8 cellular contexts compared by ENCODE assay signal in genomic region chr21:29002442-29003144, GRCh38. TPM values are rescaled to one million over a fixed set of nuclear protein-coding genes. Genes with fewer than 3 reads are reported as not detected.
A peak's percentile ranks its signal among the peaks of the same experiment; 100 is the strongest.
DNase-seq lines count a peak whose midpoint lies in the region; ATAC-seq and TF ChIP-seq lines count a peak whose summit lies in the region.

No MANE protein-coding gene starts in this region.

- H3K27ac ChIP-seq in VCaP (peak overlapping the region; percentile 92), mammary epithelial cell (ENCODE audit: insufficient read depth, low read depth, low read length) (peak overlapping the region; percentile 88), iPS-20b (ENCODE audit: low read length) (peak overlapping the region; percentile 72), skeletal muscle tissue (ENCODE audit: low read depth, low read length) (peak overlapping the region; percentile 96)

- no peaks in the 10 kb centered on the region for H4K20me1 ChIP-seq in mammary epithelial cell (ENCODE audit: insufficient read depth, low read length)

- in situ Hi-C loops in ACHN (cut with HindIII; ENCODE audit: low pct_ligation_motif_present, low pct_unique_long_range_greater_than_20kb, low sequenced_read_pairs) (no loop called here), mammary epithelial cell (cut with MboI; ENCODE audit: low sequenced_read_pairs in 2 of 2) (no loop called here)

- H3K27me3 ChIP-seq in mammary epithelial cell (ENCODE audit: insufficient read depth, low read length) (no peaks in the 10 kb centered on the region), iPS-20b (ENCODE audit: insufficient read depth, low read length) (no peaks in the 10 kb centered on the region), skeletal muscle tissue (ENCODE audit: control insufficient read depth in 3 of 3, insufficient read depth in 3 of 3, low read length in 3 of 3) (no peaks in the 10 kb centered on the region)

- DNase-seq in ACHN (peak; percentile 93), NCI-H2196 (lab: John Stamatoyannopoulos, UW; ENCODE audit: unreplicated experiment) (peak; percentile 96), mammary epithelial cell (peak; percentile 92)

- H3K4me3 ChIP-seq in mammary epithelial cell (replicated peaks in 1 of 3; ENCODE audit: insufficient read depth in 1 of 3, low read depth in 2 of 3, low read length in 3 of 3) (peak overlapping the region; percentile 52 to 78 (median 68)), iPS-20b (ENCODE audit: low read length) (peak overlapping the region; percentile 90), skeletal muscle tissue (ENCODE audit: low read length in 3 of 3) (peak overlapping the region; percentile 95 to 100 (median 99))

- dilution Hi-C loops in mammary epithelial cell (cut with HindIII; ENCODE audit: low sequenced_read_pairs), result no loop called here

- H3K9ac ChIP-seq in mammary epithelial cell (ENCODE audit: insufficient read depth, low read length) (peak overlapping the region; percentile 97), iPS-20b (ENCODE audit: low read depth, low read length) (peak overlapping the region; percentile 84), skeletal muscle tissue (ENCODE audit: low read depth in 1 of 3, low read length in 3 of 3) (peak overlapping the region; percentile 100)

- peak overlapping the region; percentile 97 for H2AFZ ChIP-seq in mammary epithelial cell (ENCODE audit: low read depth, low read length)

- H3K4me1 ChIP-seq in mammary epithelial cell (ENCODE audit: insufficient read depth, low read length) (peaks cover 10% of the 10 kb centered on the region), iPS-20b (ENCODE audit: insufficient read depth, low read length) (no peaks in the 10 kb centered on the region), skeletal muscle tissue (ENCODE audit: control insufficient read depth in 3 of 3, insufficient read depth in 3 of 3, low read length in 3 of 3) (no peaks in the 10 kb centered on the region)

- peak; percentile 92 for ATAC-seq in GM18870 (IDR thresholded peaks at IDR 0.05; ENCODE audit: unreplicated experiment)
- ATAC-seq in HG03108 (IDR thresholded peaks at IDR 0.05; ENCODE audit: unreplicated experiment), result peak; percentile 100

- H3K4me2 ChIP-seq in mammary epithelial cell (ENCODE audit: insufficient read depth, low read depth, low read length), result peak overlapping the region; percentile 93

- WGBS in mammary epithelial cell (ENCODE audit: low coverage, missing lambda C conversion rate), result 2% methylated on average over 28 of the region's 41 CpGs

- H3K36me3 ChIP-seq in mammary epithelial cell (ENCODE audit: insufficient read depth, low read length), result peaks cover 13% of the 10 kb centered on the region
- peaks cover 7% of the 10 kb centered on the region; the same call in 1 of the 2 replicates for H3K36me3 ChIP-seq in iPS-20b (ENCODE audit: insufficient read depth, low read depth, low read length)
- peaks cover 2 to 19% (median 5%) of the 10 kb centered on the region in 3 donors for H3K36me3 ChIP-seq in skeletal muscle tissue (ENCODE audit: control insufficient read depth in 3 of 3, insufficient read depth in 3 of 3, low read length in 3 of 3)

- no peaks in the 10 kb centered on the region for H3K79me2 ChIP-seq in mammary epithelial cell (ENCODE audit: insufficient read depth, low read length)

- intact Hi-C loops in mammary epithelial cell (cut with micrococcal nuclease), result loop anchor here (1.0 kb wide), 1 partner anchor 9 kb away; no protein-coding TSS in a partner anchor

- H3K9me3 ChIP-seq in mammary epithelial cell (replicated peaks; ENCODE audit: insufficient read depth, low read length), result no peaks in the 10 kb centered on the region
- H3K9me3 ChIP-seq in iPS-20b (ENCODE audit: insufficient read depth, low read depth, low read length), result no peaks in the 10 kb centered on the region
- no peaks in the 10 kb centered on the region for H3K9me3 ChIP-seq in skeletal muscle tissue (ENCODE audit: control insufficient read depth in 3 of 3, low read length in 3 of 3)

- CTCF ChIA-PET in mammary epithelial cell (lab: Charles Lee; ENCODE audit: low non-redundant PET), result no interaction called here

- BruUV-seq in mammary epithelial cell (replicated peaks; lab: Mats Ljungman, UMichigan), result TSS peak; percentile 53

- TF ChIP-seq CTCF in VCaP (conservative IDR thresholded peaks at IDR 0.05) (no peak), mammary epithelial cell (conservative IDR thresholded peaks at IDR 0.05 in 1 of 2, IDR thresholded peaks at IDR 0.05 in 1 of 2; ENCODE audit: extremely low read depth in 1 of 2, insufficient read depth in 1 of 2, low read depth in 1 of 2, low read length in 2 of 2) (no peak)

RNA-seq across cellular contexts. Expression of gene LTN1, which starts 9.9 kb away (rescaled TPM):
- 10 to 100 TPM; 27.0 to 34.2 TPM for total RNA-seq in mammary epithelial cell
- 6.5 TPM for polyA plus RNA-seq in mammary epithelial cell
- 35.8 TPM for polyA minus RNA-seq in mammary epithelial cell
- total RNA-seq in skeletal muscle tissue, result 27.1 TPM

RNA-seq across cellular contexts. Expression of gene RWDD2B, which starts 16.6 kb away (rescaled TPM):
- total RNA-seq in mammary epithelial cell (10 to 100 TPM; 19.7 to 30.2 TPM), skeletal muscle tissue (12.5 TPM)
- polyA plus RNA-seq in mammary epithelial cell, result 20.4 TPM
- polyA minus RNA-seq in mammary epithelial cell, result 12.4 TPM

RNA-seq across cellular contexts. Expression of gene USP16, which starts 21.9 kb away (rescaled TPM):
- 10 to 100 TPM; 17.3 to 28.1 TPM for total RNA-seq in mammary epithelial cell
- polyA plus RNA-seq in mammary epithelial cell, result 12.4 TPM
- polyA minus RNA-seq in mammary epithelial cell, result 15.6 TPM
- 17.2 TPM for total RNA-seq in skeletal muscle tissue

Comparison
In these comparisons a context has a peak if more than half of its experiments do, and no peak if none do; other contexts are left out.
1. Peak in every context shown above with its lines: DNase-seq, ATAC-seq, H3K4me3 ChIP-seq and H3K27ac ChIP-seq.